Comparison of ENCODE assay signal across 16 cellular contexts in the genomic region with DNA sequence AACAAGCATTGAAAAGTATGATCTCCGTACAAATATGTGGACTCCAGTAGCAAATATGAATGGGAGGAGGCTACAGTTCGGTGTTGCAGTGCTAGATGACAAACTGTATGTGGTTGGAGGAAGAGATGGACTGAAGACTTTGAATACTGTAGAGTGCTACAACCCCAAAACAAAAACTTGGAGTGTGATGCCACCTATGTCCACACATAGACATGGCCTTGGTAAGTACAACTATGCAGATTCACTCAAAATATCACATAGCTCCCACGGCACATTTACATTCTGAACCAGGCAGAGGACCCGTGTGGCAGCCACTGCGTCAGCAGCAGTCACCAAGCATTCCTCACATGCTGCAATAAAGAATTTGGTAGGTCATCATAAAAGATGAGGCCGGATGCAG.
"Had no signal": no experiment of that assay in that cellular context is flagged by ENCODE, and none has a peak within 500 bp of the region (broad histone marks: within the 10 kb centered on the region; RNA-seq: fewer than 3 reads in every experiment).

No MANE protein-coding gene starts in this region.

- H3K4me1 Mint-ChIP-seq: activated CD4-positive, alpha-beta T cell treated with anti-CD3 and anti-CD28 coated beads, Interleukin-2, amount 10 ng/mL, durations not matched to agents 7 days and 5 days had no signal

- ATAC-seq: activated naive CD4-positive, alpha-beta T cell treated with anti-CD3 and anti-CD28 coated beads, Interleukin-2, amount 50 U/mL, for 72 hours; body of pancreas; WTC11 had no signal

- H3K27ac ChIP-seq: body of pancreas, sigmoid colon, suprapubic skin had no signal

- H3K9me3 Mint-ChIP-seq: activated CD4-positive, alpha-beta T cell treated with anti-CD3 and anti-CD28 coated beads, Interleukin-2, amount 10 ng/mL, durations not matched to agents 7 days and 5 days; activated naive CD4-positive, alpha-beta T cell treated with anti-CD3 and anti-CD28 coated beads, Interleukin-2, amount 50 U/mL, for 72 hours; type B pancreatic cell had no signal

- H3K4me1 ChIP-seq: body of pancreas, sigmoid colon, suprapubic skin had no signal

- H3K27ac Mint-ChIP-seq: activated CD4-positive, alpha-beta T cell treated with anti-CD3 and anti-CD28 coated beads, Interleukin-2, amount 10 ng/mL, durations not matched to agents 7 days and 5 days; type B pancreatic cell; WTC11 had no signal

- H3K27me3 Mint-ChIP-seq: activated CD4-positive, alpha-beta T cell treated with anti-CD3 and anti-CD28 coated beads, Interleukin-2, amount 10 ng/mL, durations not matched to agents 7 days and 5 days; type B pancreatic cell had no signal

- H3K4me3 ChIP-seq: body of pancreas, sigmoid colon, suprapubic skin had no signal

- H3K9me3 ChIP-seq: body of pancreas, sigmoid colon, suprapubic skin had no signal

- FAIRE-seq: kidney had no signal

- H3K27me3 ChIP-seq: body of pancreas, sigmoid colon, suprapubic skin had no signal

- DNase-seq: activated CD4-positive, alpha-beta T cell treated with anti-CD3 and anti-CD28 coated beads, Interleukin-2, amount 10 ng/mL, durations not matched to agents 7 days and 5 days; activated CD8-positive, alpha-beta memory T cell treated with anti-CD3 and anti-CD28 coated beads for 24 hours; activated effector memory CD4-positive, alpha-beta T cell treated with Interleukin-2 at 50 U/mL for 16 hours; activated T-cell treated with anti-CD3 and anti-CD28 coated beads for 4 hours; amniotic stem cell; body of pancreas; cerebellar nuclear complex; dermis blood vessel endothelial cell; kidney; sigmoid colon; stimulated activated CD4-positive, alpha-beta T cell treated with anti-CD3 and anti-CD28 coated beads, Interleukin-2, amount 100 ng/mL, for 24 hours; stimulated activated naive CD4-positive, alpha-beta T cell had no signal

- H3K4me3 Mint-ChIP-seq: activated CD4-positive, alpha-beta T cell treated with anti-CD3 and anti-CD28 coated beads, Interleukin-2, amount 10 ng/mL, durations not matched to agents 7 days and 5 days; type B pancreatic cell; WTC11 had no signal
